8 cellular contexts compared by ENCODE assay signal in the genomic region with DNA sequence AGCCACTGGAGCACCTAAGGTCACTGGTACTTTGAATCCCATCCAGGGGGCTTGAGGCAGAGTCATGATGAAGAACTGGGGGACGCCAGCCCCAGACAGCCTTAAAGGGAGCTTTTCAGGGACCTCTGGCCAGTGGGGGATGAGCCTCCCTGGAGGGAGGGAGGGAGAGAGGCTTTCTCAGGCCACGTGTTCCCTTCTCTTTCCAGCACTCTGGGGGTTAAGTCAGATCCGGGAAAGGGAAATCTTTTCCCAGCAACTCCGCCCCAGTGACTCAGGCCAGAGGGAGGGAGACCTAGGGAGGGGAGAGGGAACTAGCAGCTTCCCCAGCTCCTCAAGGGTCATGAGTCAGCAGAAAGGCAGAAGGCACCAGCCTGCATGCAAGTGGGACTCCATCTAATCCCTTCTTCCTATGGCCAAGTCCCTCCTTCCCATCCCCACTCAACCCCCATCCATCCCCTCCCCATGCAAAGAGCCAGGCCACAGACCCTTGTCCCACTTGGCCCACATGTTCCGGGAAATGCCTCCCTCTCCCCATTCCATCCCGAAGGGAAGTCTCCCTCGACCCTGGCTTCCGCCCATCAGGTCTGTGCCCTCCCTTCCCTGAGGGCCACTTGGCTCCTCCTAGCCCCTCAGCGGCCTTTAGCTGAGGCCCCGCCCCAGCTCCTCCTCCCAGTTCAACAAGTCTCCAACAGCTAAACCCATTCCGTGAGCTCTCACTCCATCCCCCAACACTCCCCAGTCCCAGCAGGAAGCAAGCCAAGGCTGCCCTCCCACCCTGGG. TPM values are rescaled to one million over a fixed set of nuclear protein-coding genes. Genes with fewer than 3 reads are reported as not detected.
A peak's percentile ranks its signal among the peaks of the same experiment; 100 is the strongest.
DNase-seq lines count a peak whose midpoint lies in the region; ATAC-seq, FAIRE-seq and TF ChIP-seq lines count a peak whose summit lies in the region.

No MANE protein-coding gene starts in this region.

- no peaks in the 10 kb centered on the region for H3K27me3 Mint-ChIP-seq in activated naive CD8-positive, alpha-beta T cell treated with anti-CD3 and anti-CD28 coated beads, Interleukin-2, amount 50 U/mL, for 24 hours

- no peak overlapping the region for H3K4me3 Mint-ChIP-seq in activated naive CD8-positive, alpha-beta T cell treated with anti-CD3 and anti-CD28 coated beads, Interleukin-2, amount 50 U/mL, for 24 hours

- TF ChIP-seq CTCF in DOHH2 (IDR thresholded peaks at IDR 0.05; ENCODE audit: low read depth, low read length, poor library complexity, severe bottlenecking) = no peak
- TF ChIP-seq CTCF in neutrophil (IDR thresholded peaks at IDR 0.05) = peak; percentile 18
- TF ChIP-seq CTCF in upper lobe of right lung (IDR thresholded peaks at IDR 0.05) = no peak

- peaks cover 33% of the 10 kb centered on the region for H3K36me3 Mint-ChIP-seq in activated naive CD8-positive, alpha-beta T cell treated with anti-CD3 and anti-CD28 coated beads, Interleukin-2, amount 50 U/mL, for 24 hours (ENCODE audit: low read depth)

- intact Hi-C loops in upper lobe of right lung (cut with DNase I) = no loop called here

- peaks cover 3% of the 10 kb centered on the region for H3K4me1 Mint-ChIP-seq in activated naive CD8-positive, alpha-beta T cell treated with anti-CD3 and anti-CD28 coated beads, Interleukin-2, amount 50 U/mL, for 24 hours

- H3K9me3 Mint-ChIP-seq in activated naive CD8-positive, alpha-beta T cell treated with anti-CD3 and anti-CD28 coated beads, Interleukin-2, amount 50 U/mL, for 24 hours = no peaks in the 10 kb centered on the region

- H3K4me2 ChIP-seq in DOHH2 (ENCODE audit: low read length) = peak overlapping the region; percentile 92

- peak; percentile 99 for DNase-seq in HT1080 (ENCODE audit: low read depth)
- DNase-seq in RCC 7860 (ENCODE audit: low spot score) = peak; percentile 97
- peak; percentile 77 for DNase-seq in activated naive CD8-positive, alpha-beta T cell treated with anti-CD3 and anti-CD28 coated beads, Interleukin-2, amount 50 U/mL, for 24 hours
- peak; percentile 97 for DNase-seq in glomerular visceral epithelial cell (ENCODE audit: extremely low spot score)
- peak; percentile 97 for DNase-seq in upper lobe of right lung

- peak; percentile 85 for FAIRE-seq in RCC 7860 (lab: Jason Lieb, UNC)

- H3K27ac ChIP-seq in DOHH2 (ENCODE audit: low read depth, low read length) = peak overlapping the region; percentile 93
- peak overlapping the region; percentile 97 for H3K27ac ChIP-seq in neutrophil
- H3K27ac ChIP-seq in upper lobe of right lung = peak overlapping the region; percentile 99

- H4K20me1 ChIP-seq in DOHH2 (ENCODE audit: control insufficient read depth, insufficient read depth, low read depth, low read length) = no peaks in the 10 kb centered on the region

- H3K27me3 ChIP-seq in DOHH2 (ENCODE audit: control insufficient read depth, low read length) (no peaks in the 10 kb centered on the region), neutrophil (no peaks in the 10 kb centered on the region), upper lobe of right lung (no peaks in the 10 kb centered on the region)

- H3K4me3 ChIP-seq in DOHH2 (ENCODE audit: low read length) (peak overlapping the region; percentile 100), neutrophil (ENCODE audit: low read depth in 1 of 2, low read length in 1 of 2) (peak overlapping the region; percentile 88 to 94), upper lobe of right lung (peak overlapping the region; percentile 100)

- peak; percentile 34 for ATAC-seq in activated naive CD8-positive, alpha-beta T cell treated with anti-CD3 and anti-CD28 coated beads, Interleukin-2, amount 50 U/mL, for 24 hours
- ATAC-seq in upper lobe of right lung (peak; percentile 83), GM18873 (IDR thresholded peaks at IDR 0.05; ENCODE audit: low FRiP score, unreplicated experiment) (no peak)

- peaks cover 70% of the 10 kb centered on the region for H3K79me2 ChIP-seq in DOHH2 (ENCODE audit: control insufficient read depth, low read length)

- H3K9me3 ChIP-seq in DOHH2 (ENCODE audit: control insufficient read depth, insufficient read depth, low read length) (no peaks in the 10 kb centered on the region), neutrophil (peaks cover 4% of the 10 kb centered on the region), upper lobe of right lung (no peaks in the 10 kb centered on the region)

- H3F3A ChIP-seq in DOHH2 (ENCODE audit: control insufficient read depth, insufficient read depth) = peaks cover 25% of the 10 kb centered on the region

- H3K27ac Mint-ChIP-seq in activated naive CD8-positive, alpha-beta T cell treated with anti-CD3 and anti-CD28 coated beads, Interleukin-2, amount 50 U/mL, for 24 hours = no peak overlapping the region

- no peaks in the 10 kb centered on the region for H3K9me2 ChIP-seq in DOHH2 (replicated peaks; ENCODE audit: control insufficient read depth, low read length)

- H3K4me1 ChIP-seq in DOHH2 (ENCODE audit: control insufficient read depth, low read length) (peaks cover 63% of the 10 kb centered on the region), neutrophil (ENCODE audit: control insufficient read depth in 1 of 2, insufficient read depth in 1 of 2, low read depth in 1 of 2, low read length in 1 of 2) (peaks cover 69 to 89% of the 10 kb centered on the region in 2 experiments), upper lobe of right lung (peaks cover 75% of the 10 kb centered on the region)

- H3K36me3 ChIP-seq in DOHH2 (ENCODE audit: control insufficient read depth, low read length) = peaks cover 68% of the 10 kb centered on the region
- peaks cover 68% of the 10 kb centered on the region for H3K36me3 ChIP-seq in neutrophil
- peaks cover 46% of the 10 kb centered on the region for H3K36me3 ChIP-seq in upper lobe of right lung

RNA-seq across cellular contexts. Expression of a gene that starts 5.6 kb away (rescaled TPM):
- 124 and 209 TPM in 2 replicates for total RNA-seq in HT1080 (2014; rRNA removed; shearing (Covaris generic))
- 228 and 247 TPM in 2 replicates for polyA plus RNA-seq in HT1080 (2015; cell fraction: cytosol; rRNA removed)
- 219 and 235 TPM in 2 replicates for polyA plus RNA-seq in HT1080 (2015; cell fraction: nucleus; rRNA removed)
- 185 TPM for total RNA-seq in upper lobe of right lung

RNA-seq across cellular contexts. Expression of a gene that starts 25.8 kb away (rescaled TPM):
- total RNA-seq in HT1080 (2014; rRNA removed; shearing (Covaris generic)) = 0.07 TPM in 1 of 2 replicates, not detected in the other
- not detected in 2 replicates for polyA plus RNA-seq in HT1080 (2015; cell fraction: cytosol; rRNA removed)
- not detected in 2 replicates for polyA plus RNA-seq in HT1080 (2015; cell fraction: nucleus; rRNA removed)
- 5.1 TPM for total RNA-seq in upper lobe of right lung

RNA-seq across cellular contexts. Expression of a gene that starts 39.1 kb away (rescaled TPM):
- 0.11 and 1.8 TPM in 2 replicates for total RNA-seq in HT1080 (2014; rRNA removed; shearing (Covaris generic))
- 1.5 and 2.2 TPM in 2 replicates for polyA plus RNA-seq in HT1080 (2015; cell fraction: cytosol; rRNA removed)
- 1.6 and 3.7 TPM in 2 replicates for polyA plus RNA-seq in HT1080 (2015; cell fraction: nucleus; rRNA removed)
- total RNA-seq in upper lobe of right lung = 199 TPM

RNA-seq across cellular contexts. Expression of a gene that starts 47.7 kb away (rescaled TPM):
- total RNA-seq in HT1080 (2014; rRNA removed; shearing (Covaris generic)) = 84.7 and 105 TPM in 2 replicates
- polyA plus RNA-seq in HT1080 (2015; cell fraction: cytosol; rRNA removed) = 138 and 153 TPM in 2 replicates
- 185 and 188 TPM in 2 replicates for polyA plus RNA-seq in HT1080 (2015; cell fraction: nucleus; rRNA removed)
- total RNA-seq in upper lobe of right lung = 156 TPM

Comparison
In these comparisons a context has a peak if more than half of its experiments do, and no peak if none do; other contexts are left out.
1. RNA of a gene that starts 39.1 kb away (total RNA-seq): 199 TPM in upper lobe of right lung (single experiment); 0.11 to 1.8 TPM in HT1080; every median in the first group is over 10 times any median in the second.
2. Peak in every context shown above with its lines, with median percentiles within 50 percentile points of each other: H3K27ac ChIP-seq, H3K4me3 ChIP-seq and DNase-seq.